In genomic region chrX:78886550-78886949, GRCh38 we compare ENCODE assay signal across 8 cellular contexts. TPM values are rescaled to one million over a fixed set of nuclear protein-coding genes. Genes with fewer than 3 reads are reported as not detected.
DNase-seq lines count a peak whose midpoint lies in the region; ATAC-seq and TF ChIP-seq lines count a peak whose summit lies in the region.

No MANE protein-coding gene starts in this region.

- no peak overlapping the region for H4K91ac ChIP-seq in neuronal stem cell (ENCODE audit: low read depth, low read length, poor library complexity)

- H2BK5ac ChIP-seq in neuronal stem cell (ENCODE audit: low read length) = no peak overlapping the region

- no peak overlapping the region for H3K14ac ChIP-seq in neuronal stem cell (ENCODE audit: low read length)

- no peak overlapping the region for H2BK15ac ChIP-seq in neuronal stem cell (ENCODE audit: low read length)

- no peak overlapping the region for H3K23ac ChIP-seq in neuronal stem cell (ENCODE audit: low read depth, low read length, poor library complexity)

- TF ChIP-seq POLR2A in tibial nerve (IDR thresholded peaks at IDR 0.05) (no peak), adrenal gland (IDR thresholded peaks at IDR 0.05) (no peak)

- H3K4me3 ChIP-seq in HL-60 (replicated peaks; ENCODE audit: insufficient read depth, low read length) = no peak overlapping the region
- no peak overlapping the region for H3K4me3 ChIP-seq in brain microvascular endothelial cell (ENCODE audit: low read depth, low read length)
- no peak overlapping the region for H3K4me3 ChIP-seq in neuronal stem cell (ENCODE audit: low read length in 2 of 2)
- no peak overlapping the region for H3K4me3 ChIP-seq in tibial nerve
- H3K4me3 ChIP-seq in adrenal gland = no peak overlapping the region

- no peak overlapping the region for H2BK12ac ChIP-seq in neuronal stem cell (ENCODE audit: low read length)

- H2AK5ac ChIP-seq in neuronal stem cell (ENCODE audit: low read depth, low read length) = no peak overlapping the region

- DNase-seq in GM04504 (ENCODE audit: low read depth) = peak; percentile 0
- DNase-seq in HL-60 (ENCODE audit: low read depth in 1 of 2, low spot score in 1 of 2) = peak; percentile 3 to 6
- DNase-seq in brain microvascular endothelial cell = no peak
- peak; percentile 0 for DNase-seq in neuronal stem cell (ENCODE audit: low spot score)
- DNase-seq in tibial nerve (ENCODE audit: low spot score in 2 of 2) = no peak
- DNase-seq in HK-2 (ENCODE audit: unreplicated experiment) = no peak
- no peak for DNase-seq in adrenal gland

- H3K4me1 ChIP-seq in neuronal stem cell (ENCODE audit: control insufficient read depth in 2 of 2, insufficient read depth in 1 of 2, low read depth in 1 of 2, low read length in 2 of 2) = no peaks in the 10 kb centered on the region
- no peaks in the 10 kb centered on the region for H3K4me1 ChIP-seq in tibial nerve
- no peaks in the 10 kb centered on the region for H3K4me1 ChIP-seq in adrenal gland (replicated peaks in 1 of 2)

- H4K8ac ChIP-seq in neuronal stem cell (ENCODE audit: low read depth, low read length) = no peak overlapping the region

- H3K27ac ChIP-seq in HL-60 (replicated peaks) = no peak overlapping the region
- no peak overlapping the region for H3K27ac ChIP-seq in brain microvascular endothelial cell
- H3K27ac ChIP-seq in neuronal stem cell (replicated peaks; ENCODE audit: low read length) = no peak overlapping the region
- H3K27ac ChIP-seq in tibial nerve = no peak overlapping the region
- H3K27ac ChIP-seq in adrenal gland = no peak overlapping the region

- H3K27me3 ChIP-seq in HL-60 (ENCODE audit: insufficient read depth, poor library complexity, severe bottlenecking) (no peaks in the 10 kb centered on the region), brain microvascular endothelial cell (replicated peaks) (no peaks in the 10 kb centered on the region), neuronal stem cell (ENCODE audit: control insufficient read depth in 3 of 3, insufficient read depth in 3 of 3, low read depth in 1 of 3, low read length in 3 of 3) (no peaks in the 10 kb centered on the region), tibial nerve (no peaks in the 10 kb centered on the region), adrenal gland (peaks cover 4% of the 10 kb centered on the region)

- H3K4ac ChIP-seq in neuronal stem cell (ENCODE audit: low read length) = no peak overlapping the region

- in situ Hi-C loops in brain microvascular endothelial cell (cut with HindIII; ENCODE audit: low pct_ligation_motif_present, low sequenced_read_pairs) = no loop called here

- no peak overlapping the region for H2BK120ac ChIP-seq in neuronal stem cell (ENCODE audit: low read depth, low read length)

- H3K9ac ChIP-seq in neuronal stem cell (ENCODE audit: low read depth, low read length, poor library complexity) = no peak overlapping the region

- intact Hi-C loops in adrenal gland (cut with DNase I) = no loop called here

- no peak overlapping the region for H2AFZ ChIP-seq in neuronal stem cell (ENCODE audit: low read length)

- no peak overlapping the region for H3K18ac ChIP-seq in neuronal stem cell (ENCODE audit: low read length)

- no peak for TF ChIP-seq CTCF in HL-60 (IDR thresholded peaks at IDR 0.05; ENCODE audit: insufficient read depth, low read length)
- peak; percentile 28 for TF ChIP-seq CTCF in brain microvascular endothelial cell (IDR thresholded peaks at IDR 0.05; ENCODE audit: low read depth, low read length, missing control alignments)
- peak in 1 of 5 experiments; percentile 22 for TF ChIP-seq CTCF in tibial nerve (IDR thresholded peaks at IDR 0.05)
- peak in 3 of 6 experiments; percentile 7 to 45 (median 14) for TF ChIP-seq CTCF in adrenal gland (IDR thresholded peaks at IDR 0.05)

- no peaks in the 10 kb centered on the region for H3K79me1 ChIP-seq in neuronal stem cell (ENCODE audit: low read depth, low read length)

- no peak for ATAC-seq in GM21526 (IDR thresholded peaks at IDR 0.05; ENCODE audit: low FRiP score, unreplicated experiment)

- H3K9me3 ChIP-seq in neuronal stem cell (replicated peaks in 1 of 2; ENCODE audit: control insufficient read depth in 2 of 2, insufficient read depth in 1 of 2, low read depth in 1 of 2, low read length in 2 of 2) = no peaks in the 10 kb centered on the region
- H3K9me3 ChIP-seq in tibial nerve = no peaks in the 10 kb centered on the region
- no peaks in the 10 kb centered on the region for H3K9me3 ChIP-seq in adrenal gland (replicated peaks in 1 of 3)

- WGBS in neuronal stem cell (ENCODE audit: extremely low coverage in 2 of 2, insufficient read length in 2 of 2, insufficient replicate concordance in 1 of 2), 2 donors = no CpG with 5 or more reads among the region's 5 CpGs
- 19 to 31% methylated on average over 5 of the region's 5 CpGs for WGBS in tibial nerve, 2 donors
- WGBS in adrenal gland, 4 donors = 17 to 44% (median 31%) methylated on average over 5 of the region's 5 CpGs

- H3K4me2 ChIP-seq in neuronal stem cell (ENCODE audit: insufficient read depth, low read length, poor library complexity, severe bottlenecking) = no peak overlapping the region

- no peak for TF ChIP-seq EP300 in tibial nerve (IDR thresholded peaks at IDR 0.05)

- no peaks in the 10 kb centered on the region for H3K36me3 ChIP-seq in brain microvascular endothelial cell (replicated peaks)
- H3K36me3 ChIP-seq in neuronal stem cell (replicated peaks in 1 of 2; ENCODE audit: control insufficient read depth in 2 of 2, insufficient read depth in 2 of 2, low read length in 2 of 2) = no peaks in the 10 kb centered on the region
- H3K36me3 ChIP-seq in tibial nerve = no peaks in the 10 kb centered on the region
- H3K36me3 ChIP-seq in adrenal gland (replicated peaks in 1 of 2) = no peaks in the 10 kb centered on the region

RNA-seq across cellular contexts. Expression of gene P2RY10, which starts 58.6 kb away (rescaled TPM):
- not detected for polyA plus RNA-seq in neuronal stem cell (2013, experiment 1 of 2)
- not detected for polyA plus RNA-seq in neuronal stem cell (2013, experiment 2 of 2)
- total RNA-seq in tibial nerve (under 1 TPM in 2 of 4 donors, not detected in 2; 0.22 to 0.42 TPM), adrenal gland (1 to 10 TPM in 1 of 8 donors, under 1 TPM in 3, not detected in 4; 0.21 to 1.5 (median 0.33) TPM)
- polyA plus RNA-seq in adrenal gland = under 1 TPM; 0.13 to 0.42 (median 0.16) TPM

Comparison
In these comparisons a context has a peak if more than half of its experiments do, and no peak if none do; other contexts are left out.
1. DNase-seq: peak in GM04504 (single experiment), HL-60 (2 of 2) and neuronal stem cell (single experiment); none in brain microvascular endothelial cell (single experiment), tibial nerve (0 of 2), HK-2 (single experiment) and adrenal gland (0 of 7).